ENCODE assay signal across 8 cellular contexts in the genomic region with DNA sequence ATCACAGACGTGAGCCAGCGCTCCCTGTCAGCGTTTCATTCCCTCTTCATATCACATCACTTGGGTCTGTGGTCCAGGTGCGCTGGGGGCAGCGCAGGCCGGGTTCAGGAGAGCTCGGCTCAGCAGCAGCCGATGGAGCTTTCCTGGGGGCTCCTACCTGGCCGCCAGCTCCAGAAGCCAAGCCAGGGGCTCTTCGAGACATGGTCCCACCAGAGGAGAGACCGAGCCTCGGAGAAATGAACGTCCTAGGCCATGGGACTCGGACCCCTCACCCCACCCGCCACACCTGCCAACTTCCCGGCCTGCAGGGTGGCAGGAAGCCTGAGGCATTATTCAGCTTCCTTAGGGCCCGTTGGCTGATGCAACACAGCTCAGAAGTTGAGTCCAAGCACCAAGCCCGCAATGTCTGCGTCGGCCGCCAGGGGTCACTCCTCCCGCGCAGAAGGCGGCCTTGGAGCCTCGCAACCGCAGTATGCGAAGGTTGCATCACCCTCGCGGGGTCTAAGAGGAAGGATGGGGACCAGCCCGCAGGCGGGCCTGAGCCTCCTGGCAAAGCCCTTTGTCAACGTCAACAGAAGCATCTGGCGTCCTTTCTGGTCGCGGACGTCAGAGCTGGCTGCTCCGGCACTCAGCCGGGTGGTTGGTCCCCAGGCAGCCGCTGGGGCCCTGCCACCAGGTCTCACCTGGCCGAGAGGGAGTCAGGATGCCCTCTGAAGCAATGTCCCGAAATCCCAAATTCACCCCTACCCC. TPM values are rescaled to one million over a fixed set of nuclear protein-coding genes. Genes with fewer than 3 reads are reported as not detected.
A peak's percentile ranks its signal among the peaks of the same experiment; 100 is the strongest.
DNase-seq lines count a peak whose midpoint lies in the region; TF ChIP-seq lines count a peak whose summit lies in the region.

No MANE protein-coding gene starts in this region.

- peak in 1 of 2 experiments; percentile 60; a peak in 1 of 4 replicates for TF ChIP-seq EP300 in SK-N-SH (IDR thresholded peaks at IDR 0.05; ENCODE audit: borderline replicate concordance in 1 of 2, low read depth in 1 of 2, low read length in 1 of 2)
- no peak for TF ChIP-seq EP300 in ovary (IDR thresholded peaks at IDR 0.05)
- TF ChIP-seq EP300 in transverse colon (IDR thresholded peaks at IDR 0.05; ENCODE audit: low read depth), result peak; percentile 9

- in situ Hi-C loops in transverse colon (cut with MboI; ENCODE audit: low pct_ligation_motif_present in 1 of 4, low pct_unique_long_range_greater_than_20kb in 1 of 4, low sequenced_read_pairs in 3 of 4), result loop anchor here in 2 of 4 donors (10.0 to 25.0 kb wide), 2 partner anchors 133 to 194 kb away; no protein-coding TSS in a partner anchor

- peak overlapping the region; percentile 88 for H2AFZ ChIP-seq in SK-N-SH (ENCODE audit: low read depth)

- H3F3A ChIP-seq in SK-N-SH (replicated peaks; ENCODE audit: insufficient read depth), result peaks cover 8% of the 10 kb centered on the region

- no peaks in the 10 kb centered on the region for H3K79me2 ChIP-seq in SK-N-SH (ENCODE audit: insufficient read depth)

- POLR2A ChIA-PET in SK-N-SH (lab: Yijun Ruan, JAX), result interaction anchor here (1.0 to 2.4 kb wide), 4 partner anchors 28 to 92 kb away, joined by 3 to 16 read pairs (median 12); a partner anchor contains a TSS

- CTCF ChIA-PET in SK-N-SH (lab: Yijun Ruan, JAX), result interaction anchor here (0.6 to 8.5 kb wide), 66 partner anchors 8 to 712 kb away, joined by 3 to 281 read pairs (median 6); a partner anchor contains a TSS

- TF ChIP-seq POLR2A in ovary (IDR thresholded peaks at IDR 0.05) (no peak), transverse colon (IDR thresholded peaks at IDR 0.05) (no peak)

- no peaks in the 10 kb centered on the region for H3K9me2 ChIP-seq in SK-N-SH

- peak overlapping the region; percentile 56; the same call in 1 of the 2 replicates for H3K9ac ChIP-seq in SK-N-SH

- peak; percentile 97 for TF ChIP-seq RAD21 in SK-N-SH (IDR thresholded peaks at IDR 0.05; ENCODE audit: low read length)

- H3K4me1 ChIP-seq in SK-N-SH (ENCODE audit: control insufficient read depth in 1 of 2, insufficient read depth in 2 of 2, low read depth in 1 of 2, low read length in 1 of 2) (peaks cover 16 to 22% of the 10 kb centered on the region in 2 experiments; a peak in 2 of 4 replicates), ovary (ENCODE audit: insufficient read depth) (no peaks in the 10 kb centered on the region), transverse colon (peaks cover 0 to 24% (median 11%) of the 10 kb centered on the region in 4 donors)

- H3K4me3 ChIP-seq in HFF-Myc (replicated peaks; ENCODE audit: low read depth, low read length), result no peak overlapping the region
- H3K4me3 ChIP-seq in SK-N-SH (ENCODE audit: low read depth in 2 of 2, low read length in 1 of 2), result no peak overlapping the region
- no peak overlapping the region for H3K4me3 ChIP-seq in ovary
- no peak overlapping the region for H3K4me3 ChIP-seq in transverse colon

- intact Hi-C loops in ovary (cut with DNase I), result loop anchor here (1.0 to 5.0 kb wide), 3 partner anchors 92 to 93 kb away; no protein-coding TSS in a partner anchor
- intact Hi-C loops in transverse colon (cut with DNase I; ENCODE audit: low total_unique reads), result loop anchor here (1.0 kb wide), 1 partner anchor 92 kb away; no protein-coding TSS in a partner anchor

- peak overlapping the region; percentile 64 to 70 for H3K27ac ChIP-seq in SK-N-SH (ENCODE audit: low read depth in 2 of 2, low read length in 1 of 2)
- H3K27ac ChIP-seq in ovary, result no peak overlapping the region
- H3K27ac ChIP-seq in transverse colon, result peak overlapping the region; percentile 18 to 51 (median 32)

- H3K9me3 ChIP-seq in SK-N-SH, result no peaks in the 10 kb centered on the region
- no peaks in the 10 kb centered on the region for H3K9me3 ChIP-seq in ovary
- H3K9me3 ChIP-seq in transverse colon, result no peaks in the 10 kb centered on the region

- DNase-seq in GM04504 (ENCODE audit: low read depth) (peak; percentile 92), HFF-Myc (ENCODE audit: extremely low read depth, low read depth) (peak; percentile 85), NAMALWA (ENCODE audit: low spot score) (peak; percentile 99), SK-N-SH (peak; percentile 88), glomerular visceral epithelial cell (ENCODE audit: extremely low spot score) (peak; percentile 86), ovary (peak; percentile 73 to 91 (median 86)), transverse colon (peak; percentile 93)
- peak; percentile 94 for DNase-seq in activated naive CD4-positive, alpha-beta T cell treated with anti-CD3 and anti-CD28 coated beads, Interleukin-2, amount 50 U/mL, for 16 hours

- H3K27me3 ChIP-seq in SK-N-SH (ENCODE audit: insufficient read depth) (no peaks in the 10 kb centered on the region), ovary (no peaks in the 10 kb centered on the region), transverse colon (no peaks in the 10 kb centered on the region)

- H3K4me2 ChIP-seq in SK-N-SH, result peak overlapping the region; percentile 66

- H3K36me3 ChIP-seq in SK-N-SH (replicated peaks in 1 of 2; ENCODE audit: control insufficient read depth in 1 of 2, insufficient read depth in 2 of 2, low read length in 1 of 2) (no peaks in the 10 kb centered on the region), ovary (no peaks in the 10 kb centered on the region), transverse colon (no peaks in the 10 kb centered on the region)

- no peaks in the 10 kb centered on the region for H4K20me1 ChIP-seq in SK-N-SH (ENCODE audit: insufficient read depth)

- peak; percentile 75 for TF ChIP-seq CTCF in HFF-Myc (IDR thresholded peaks at IDR 0.05; ENCODE audit: low read depth, low read length, missing control alignments)
- peak; percentile 82 for TF ChIP-seq CTCF in SK-N-SH (IDR thresholded peaks at IDR 0.05)
- TF ChIP-seq CTCF in ovary (IDR thresholded peaks at IDR 0.05), result peak; percentile 89 to 94 (median 92)
- peak; percentile 96 to 99 (median 98) for TF ChIP-seq CTCF in transverse colon (IDR thresholded peaks at IDR 0.05)

- WGBS in SK-N-SH (ENCODE audit: low lambda C conversion rate), result 24% methylated on average over 22 of the region's 41 CpGs
- WGBS in ovary, 3 donors, result 29 to 34% (median 32%) methylated on average over 41 of the region's 41 CpGs
- 33% methylated on average over 24 of the region's 41 CpGs; no CpG with 5 or more reads in 1 of the 2 donors for WGBS in transverse colon (ENCODE audit: low coverage in 1 of 2), 2 donors

TF ChIP-seq in SK-N-SH, 30 proteins besides CTCF, POLR2A, EP300 and RAD21 (continues in another document):
- TF ChIP-seq FOXJ3 (CRISPR knock-in tag; IDR thresholded peaks at IDR 0.05) (peak; percentile 70), TCF12 (IDR thresholded peaks at IDR 0.05) (peak; percentile 41; the same call in 1 of the 2 replicates), CHD2 (IDR thresholded peaks at IDR 0.05; ENCODE audit: low read length, partially characterized antibody) (peak; percentile 65), GATA2 (CRISPR knock-in tag; IDR thresholded peaks at IDR 0.05) (no peak), NFIC (IDR thresholded peaks at IDR 0.05; ENCODE audit: borderline replicate concordance) (peak; percentile 39; the same call in 1 of the 2 replicates), POLR2AphosphoS5 (IDR thresholded peaks at IDR 0.05; ENCODE audit: low read depth, low read length) (no peak; the same call in 1 of the 2 replicates), RCOR1 (IDR thresholded peaks at IDR 0.05; ENCODE audit: low read length) (no peak), TEAD4 (IDR thresholded peaks at IDR 0.05; ENCODE audit: borderline replicate concordance, insufficient read depth) (no peak), YY1 (IDR thresholded peaks at IDR 0.05; ENCODE audit: low read depth) (no peak), TAF1 (IDR thresholded peaks at IDR 0.05; ENCODE audit: borderline replicate concordance, low read depth, low read length) (0 out of 2 replicates have a peak, but pooled peaks have one; percentile 6), NRF1 (IDR thresholded peaks at IDR 0.05; ENCODE audit: low read depth, low read length) (no peak), JUND (IDR thresholded peaks at IDR 0.05) (no peak), RXRA (IDR thresholded peaks at IDR 0.05; ENCODE audit: borderline replicate concordance, low read depth) (no peak), MEF2A (IDR thresholded peaks at IDR 0.05; ENCODE audit: borderline replicate concordance, low read depth) (no peak), GABPA (IDR thresholded peaks at IDR 0.05; ENCODE audit: low read depth) (0 out of 2 replicates have a peak, but pooled peaks have one; percentile 9), SMC3 (IDR thresholded peaks at IDR 0.05; ENCODE audit: low read depth, low read length) (peak; percentile 98)
- TF ChIP-seq, protein P1, sequence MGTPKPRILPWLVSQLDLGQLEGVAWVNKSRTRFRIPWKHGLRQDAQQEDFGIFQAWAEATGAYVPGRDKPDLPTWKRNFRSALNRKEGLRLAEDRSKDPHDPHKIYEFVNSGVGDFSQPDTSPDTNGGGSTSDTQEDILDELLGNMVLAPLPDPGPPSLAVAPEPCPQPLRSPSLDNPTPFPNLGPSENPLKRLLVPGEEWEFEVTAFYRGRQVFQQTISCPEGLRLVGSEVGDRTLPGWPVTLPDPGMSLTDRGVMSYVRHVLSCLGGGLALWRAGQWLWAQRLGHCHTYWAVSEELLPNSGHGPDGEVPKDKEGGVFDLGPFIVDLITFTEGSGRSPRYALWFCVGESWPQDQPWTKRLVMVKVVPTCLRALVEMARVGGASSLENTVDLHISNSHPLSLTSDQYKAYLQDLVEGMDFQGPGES (IDR thresholded peaks at IDR 0.05; ENCODE audit: low read depth, low read length), result no peak
- TF ChIP-seq, protein P2, sequence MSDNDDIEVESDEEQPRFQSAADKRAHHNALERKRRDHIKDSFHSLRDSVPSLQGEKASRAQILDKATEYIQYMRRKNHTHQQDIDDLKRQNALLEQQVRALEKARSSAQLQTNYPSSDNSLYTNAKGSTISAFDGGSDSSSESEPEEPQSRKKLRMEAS (IDR thresholded peaks at IDR 0.05; ENCODE audit: low read depth), result peak; percentile 81
- TF ChIP-seq, protein P3, sequence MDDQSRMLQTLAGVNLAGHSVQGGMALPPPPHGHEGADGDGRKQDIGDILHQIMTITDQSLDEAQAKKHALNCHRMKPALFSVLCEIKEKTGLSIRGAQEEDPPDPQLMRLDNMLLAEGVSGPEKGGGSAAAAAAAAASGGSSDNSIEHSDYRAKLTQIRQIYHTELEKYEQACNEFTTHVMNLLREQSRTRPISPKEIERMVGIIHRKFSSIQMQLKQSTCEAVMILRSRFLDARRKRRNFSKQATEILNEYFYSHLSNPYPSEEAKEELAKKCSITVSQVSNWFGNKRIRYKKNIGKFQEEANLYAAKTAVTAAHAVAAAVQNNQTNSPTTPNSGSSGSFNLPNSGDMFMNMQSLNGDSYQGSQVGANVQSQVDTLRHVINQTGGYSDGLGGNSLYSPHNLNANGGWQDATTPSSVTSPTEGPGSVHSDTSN (IDR thresholded peaks at IDR 0.05), result no peak

RNA-seq across cellular contexts. Expression of a gene that starts 13.2 kb away (rescaled TPM):
- polyA plus RNA-seq in SK-N-SH (2012; rRNA removed) (39.0 and 51.2 TPM in 2 replicates), ovary (10 to 100 TPM; 16.2 to 22.7 TPM)
- 19.5 and 23.8 TPM in 2 replicates for polyA plus RNA-seq in SK-N-SH (2012; cell fraction: cytosol; rRNA removed)
- 184 and 240 TPM in 2 replicates for polyA plus RNA-seq in SK-N-SH (2012; cell fraction: nucleus; rRNA removed)
- total RNA-seq in ovary (10 to 100 TPM; 24.1 to 35.9 (median 30.5) TPM), transverse colon (100 to 1,000 TPM in 1 of 4 donors, 10 to 100 TPM in 3; 45.2 to 193 (median 57.4) TPM)

Comparison
In these comparisons a context has a peak if more than half of its experiments do, and no peak if none do; other contexts are left out.
1. H3K27ac ChIP-seq: peak in SK-N-SH (2 of 2) and transverse colon (4 of 4); none in ovary (0 of 2).
2. Peak in every context shown above with its lines, with median percentiles within 50 percentile points of each other: DNase-seq and CTCF ChIP-seq.